ENCODE assay signal across 8 cellular contexts in the genomic region with DNA sequence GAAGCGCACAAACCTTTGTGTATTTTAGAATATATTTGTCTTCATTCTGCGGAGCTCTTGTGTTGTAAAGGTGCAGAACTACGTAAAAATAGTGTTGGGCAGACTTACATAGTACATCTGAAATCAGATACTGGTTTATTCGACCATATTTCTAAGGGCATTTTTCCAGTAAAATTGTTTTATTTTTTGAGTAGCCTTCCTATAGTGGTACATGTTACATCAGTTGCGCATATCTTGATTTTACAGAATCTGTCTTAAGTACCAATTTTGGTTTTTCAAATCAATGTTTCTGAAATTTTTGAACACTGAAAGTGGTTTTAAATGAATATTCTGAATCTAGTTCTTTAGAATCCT. TPM values are rescaled to one million over a fixed set of nuclear protein-coding genes. Genes with fewer than 3 reads are reported as not detected.
DNase-seq lines count a peak whose midpoint lies in the region; ATAC-seq and TF ChIP-seq lines count a peak whose summit lies in the region.

No MANE protein-coding gene starts in this region.

- TF ChIP-seq CTCF in HCT116 (IDR thresholded peaks at IDR 0.05 in 2 of 3, conservative IDR thresholded peaks at IDR 0.05 in 1 of 3; ENCODE audit: borderline replicate concordance in 1 of 3, insufficient read depth in 1 of 3, low read depth in 2 of 3, low read length in 2 of 3) (no peak), WTC11 (IDR thresholded peaks at IDR 0.05) (no peak), glutamatergic neuron (IDR thresholded peaks at IDR 0.05; ENCODE audit: partially characterized antibody, unreplicated experiment) (no peak)

- intact Hi-C loops in HCT116 (cut with micrococcal nuclease) = loop anchor here (5.0 kb wide), 1 partner anchor 62 kb away; no protein-coding TSS in a partner anchor

- no peaks in the 10 kb centered on the region for H3K27me3 ChIP-seq in HCT116 (ENCODE audit: insufficient read depth, low read length)
- H3K27me3 ChIP-seq in skeletal muscle tissue (ENCODE audit: control insufficient read depth in 3 of 3, insufficient read depth in 3 of 3, low read length in 3 of 3) = no peaks in the 10 kb centered on the region

- DNase-seq in HCT116 (ENCODE audit: low read depth, low spot score) = no peak
- DNase-seq in WTC11 (ENCODE audit: low spot score) = no peak
- DNase-seq in glutamatergic neuron = no peak
- no peak for DNase-seq in Ammon's horn (ENCODE audit: low spot score)
- no peak for DNase-seq in stimulated activated CD4-positive, alpha-beta T cell treated with anti-CD3 and anti-CD28 coated beads, Interleukin-4, amount 100 ng/mL, for 4 hours
- DNase-seq in SHP77 (lab: John Stamatoyannopoulos, UW) = no peak
- no peak for DNase-seq in RKO (ENCODE audit: low spot score)

- H3K27ac Mint-ChIP-seq in WTC11 (peak overlapping the region; percentile 97), glutamatergic neuron (ENCODE audit: unreplicated experiment) (peak overlapping the region; percentile 100)

- H3K79me2 ChIP-seq in HCT116 (ENCODE audit: insufficient read depth, low read length) = peaks cover 66% of the 10 kb centered on the region

- H4K20me1 ChIP-seq in HCT116 (ENCODE audit: insufficient read depth) = peaks cover 6% of the 10 kb centered on the region; the same call in 1 of the 2 replicates

- H3K4me1 Mint-ChIP-seq in WTC11 (peaks cover 51% of the 10 kb centered on the region), glutamatergic neuron (ENCODE audit: low read depth, unreplicated experiment) (peaks cover 41% of the 10 kb centered on the region)

- peak overlapping the region; percentile 96; the same call in 1 of the 2 replicates for H3K27ac ChIP-seq in HCT116 (ENCODE audit: low read depth, low read length)
- H3K27ac ChIP-seq in skeletal muscle tissue (ENCODE audit: low read depth, low read length) = peak overlapping the region; percentile 99

- no peak overlapping the region for H2AFZ ChIP-seq in HCT116 (ENCODE audit: low read depth, low read length, poor library complexity, severe bottlenecking)

- no TSS peak for BruUV-seq in HCT116 (replicated peaks; lab: Mats Ljungman, UMichigan)

- RAD21 ChIA-PET in HCT116 (lab: Charles Lee; ENCODE audit: low non-redundant PET in 1 of 2, low total read pairs in 2 of 2, uncharacterized antibody in 2 of 2, unreplicated experiment in 2 of 2) = no interaction called here

- no peaks in the 10 kb centered on the region for H3K9me3 ChIP-seq in HCT116 (ENCODE audit: control insufficient read depth in 1 of 2, insufficient read depth in 1 of 2, low read depth in 1 of 2, low read length in 2 of 2)
- H3K9me3 ChIP-seq in skeletal muscle tissue (ENCODE audit: control insufficient read depth in 3 of 3, low read length in 3 of 3) = no peaks in the 10 kb centered on the region

- CTCF ChIA-PET in HCT116 (lab: Charles Lee) (interaction anchor here (1.0 to 1.4 kb wide), 2 partner anchors 16 to 33 kb away, joined by 3 to 5 read pairs; partner anchors contain the start of gene CHD2), WTC11 (lab: Charles Lee) (interaction anchor here (0.7 to 1.3 kb wide), 2 partner anchors 64 to 76 kb away, joined by 3 read pairs; no protein-coding TSS in a partner anchor)

- no peak for TF ChIP-seq RAD21 in HCT116 (IDR thresholded peaks at IDR 0.05; ENCODE audit: low read depth)

- peak overlapping the region; percentile 96 for H3K9ac ChIP-seq in HCT116 (ENCODE audit: low read length)
- H3K9ac ChIP-seq in skeletal muscle tissue (ENCODE audit: low read depth in 1 of 3, low read length in 3 of 3) = peak overlapping the region; percentile 92 to 97 (median 94)

- peaks cover 33 to 40% of the 10 kb centered on the region in 2 experiments for H3K36me3 ChIP-seq in HCT116 (ENCODE audit: control insufficient read depth in 1 of 2, insufficient read depth in 2 of 2, low read length in 2 of 2)
- H3K36me3 ChIP-seq in skeletal muscle tissue (ENCODE audit: control insufficient read depth in 3 of 3, insufficient read depth in 3 of 3, low read length in 3 of 3) = peaks cover 7 to 12% (median 8%) of the 10 kb centered on the region in 3 donors

- H3K36me3 Mint-ChIP-seq in WTC11 = peaks cover 54% of the 10 kb centered on the region
- H3K36me3 Mint-ChIP-seq in glutamatergic neuron (ENCODE audit: unreplicated experiment) = peaks cover 9% of the 10 kb centered on the region

- no peak for ATAC-seq in HCT116
- no peak for ATAC-seq in WTC11

- H3K4me3 Mint-ChIP-seq in WTC11 = peak overlapping the region; percentile 94
- peak overlapping the region; percentile 98 for H3K4me3 Mint-ChIP-seq in glutamatergic neuron (ENCODE audit: unreplicated experiment)

- H3K4me1 ChIP-seq in HCT116 (ENCODE audit: control insufficient read depth in 1 of 2, insufficient read depth in 2 of 2, low read length in 2 of 2) (peaks cover 15 to 26% of the 10 kb centered on the region in 2 experiments; a peak in 3 of 4 replicates), skeletal muscle tissue (ENCODE audit: control insufficient read depth in 3 of 3, insufficient read depth in 3 of 3, low read length in 3 of 3) (peaks cover 14 to 37% (median 14%) of the 10 kb centered on the region in 3 donors)

- H3K4me3 ChIP-seq in HCT116 (replicated peaks in 1 of 2; ENCODE audit: low read depth in 1 of 2, low read length in 2 of 2) (peak overlapping the region; percentile 85 to 95), skeletal muscle tissue (ENCODE audit: low read length in 3 of 3) (peak overlapping the region; percentile 72 to 96 (median 81))

- H3K27me3 Mint-ChIP-seq in WTC11 (ENCODE audit: low read depth) (no peaks in the 10 kb centered on the region), glutamatergic neuron (ENCODE audit: unreplicated experiment) (peaks cover 26% of the 10 kb centered on the region)

- no peak for TF ChIP-seq POLR2A in HCT116 (IDR thresholded peaks at IDR 0.05; ENCODE audit: borderline replicate concordance, extremely low read depth, insufficient read depth, insufficient read length)

- H3K4me2 ChIP-seq in HCT116 (ENCODE audit: low read length) = peak overlapping the region; percentile 84

- POLR2A ChIA-PET in HCT116 (lab: Charles Lee) = interaction anchor here (0.7 to 3.8 kb wide), 3 partner anchors 13 to 993 kb away, joined by 3 to 93 read pairs (median 3); partner anchors contain the start of gene CHD2
- POLR2A ChIA-PET in WTC11 (lab: Charles Lee) = interaction anchor here (0.7 to 8.6 kb wide), 4 partner anchors 17 to 75 kb away, joined by 3 to 226 read pairs (median 98); partner anchors contain the start of gene CHD2

- H3K9me3 Mint-ChIP-seq in WTC11 (no peaks in the 10 kb centered on the region), glutamatergic neuron (ENCODE audit: unreplicated experiment) (peaks cover 27% of the 10 kb centered on the region)

- no peaks in the 10 kb centered on the region for H3K9me2 ChIP-seq in HCT116 (ENCODE audit: insufficient read depth)

TF ChIP-seq in HCT116, 20 proteins besides CTCF, POLR2A, EP300 and RAD21:
- TF ChIP-seq SIN3A (IDR thresholded peaks at IDR 0.05; ENCODE audit: low read depth) (0 out of 2 replicates have a peak, but pooled peaks have one; percentile 12), CEBPB (IDR thresholded peaks at IDR 0.05; ENCODE audit: low read depth) (no peak)

TF ChIP-seq in WTC11, 78 proteins besides CTCF, POLR2A, EP300 and RAD21 (continues in another document):
- no peak for TF ChIP-seq CREM (CRISPR knock-in tag; IDR thresholded peaks at IDR 0.05)
- no peak for TF ChIP-seq PRDM15 (CRISPR knock-in tag; IDR thresholded peaks at IDR 0.05)

RNA-seq across cellular contexts. Expression of gene CHD2, which starts 15.7 kb away (rescaled TPM):
- total RNA-seq in HCT116 (2021; ENCODE audit: unreplicated experiment) = 116 TPM
- polyA plus RNA-seq in HCT116 (2012) = 64.4 and 68.7 TPM in 2 replicates
- 75.8 to 101 TPM (median 87.6 TPM) in 3 replicates for total RNA-seq in WTC11 (2021)
- total RNA-seq in glutamatergic neuron (ENCODE audit: unreplicated experiment) = 201 TPM
- 105 TPM for total RNA-seq in skeletal muscle tissue
